9 cellular contexts compared by ENCODE assay signal in the genomic region with DNA sequence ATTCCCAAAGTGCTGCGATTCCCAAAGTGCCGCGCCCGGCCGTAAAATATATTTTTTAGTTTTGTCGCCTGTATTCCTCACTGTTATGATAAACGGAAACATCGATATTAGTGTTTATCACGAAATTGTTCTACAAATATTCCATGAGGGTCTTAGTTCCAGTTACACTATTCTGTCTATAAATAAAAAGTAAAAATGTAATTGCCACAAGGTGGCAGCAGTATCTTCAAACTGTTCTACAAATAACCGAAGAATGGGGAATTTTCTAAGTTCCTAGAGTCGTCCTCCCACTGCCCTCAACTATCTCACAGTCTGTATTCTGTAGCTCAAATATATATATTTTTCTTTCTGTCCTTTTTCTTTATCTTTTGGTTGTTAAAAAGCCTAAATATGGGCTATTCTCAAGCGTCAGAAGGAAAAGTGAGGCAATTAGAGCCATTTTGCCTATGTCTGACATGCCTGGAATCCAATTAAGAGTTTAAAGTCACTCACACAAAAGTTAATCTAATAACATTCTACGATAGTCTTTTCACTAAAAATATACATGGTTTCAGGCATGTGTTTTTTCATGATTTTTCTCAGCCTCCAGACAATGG. TPM values are rescaled to one million over a fixed set of nuclear protein-coding genes. Genes with fewer than 3 reads are reported as not detected.
DNase-seq lines count a peak whose midpoint lies in the region; ATAC-seq and TF ChIP-seq lines count a peak whose summit lies in the region.
"Had no signal": no experiment of that assay in that cellular context is flagged by ENCODE, and none has a peak within 500 bp of the region (broad histone marks: within the 10 kb centered on the region; RNA-seq: fewer than 3 reads in every experiment).

No MANE protein-coding gene starts in this region.

- no peaks in the 10 kb centered on the region for H3K36me3 ChIP-seq in DOHH2 (ENCODE audit: control insufficient read depth, low read length)
- H3K36me3 ChIP-seq in HEK293 (ENCODE audit: control insufficient read depth in 2 of 2, insufficient read depth in 1 of 2, low read length in 2 of 2) = no peaks in the 10 kb centered on the region
- H3K36me3 ChIP-seq in breast epithelium = no peaks in the 10 kb centered on the region

- intact Hi-C loops in breast epithelium (cut with DNase I; ENCODE audit: low total_unique reads) = no loop called here

- no peaks in the 10 kb centered on the region for H3K36me3 Mint-ChIP-seq in nephron (ENCODE audit: low read depth)
- H3K36me3 Mint-ChIP-seq in activated naive CD4-positive, alpha-beta T cell treated with anti-CD3 and anti-CD28 coated beads, Interleukin-2, amount 10 ng/mL, durations not matched to agents 7 days and 5 days = no peaks in the 10 kb centered on the region

- ATAC-seq in HG03135 (IDR thresholded peaks at IDR 0.05; ENCODE audit: unreplicated experiment) = no peak

- no peak overlapping the region for H3K4me3 ChIP-seq in DOHH2 (ENCODE audit: low read length)
- no peak overlapping the region for H3K4me3 ChIP-seq in HEK293 (ENCODE audit: low read depth, low read length)
- no peak overlapping the region for H3K4me3 ChIP-seq in breast epithelium

- TF ChIP-seq CTCF in DOHH2 (IDR thresholded peaks at IDR 0.05; ENCODE audit: low read depth, low read length, poor library complexity, severe bottlenecking) (peak; percentile 47), HEK293 (tag by site-specific recombination; IDR thresholded peaks at IDR 0.05) (no peak), breast epithelium (IDR thresholded peaks at IDR 0.05) (peak in 2 of 3 donors; percentile 38 to 39), nephron (IDR thresholded peaks at IDR 0.05; ENCODE audit: unreplicated experiment in 3 of 3) (peak; percentile 38 to 59 (median 50))

- H3K27ac ChIP-seq in DOHH2 (ENCODE audit: low read depth, low read length) (no peak overlapping the region), HEK293 (ENCODE audit: extremely low read depth, low read depth, low read length) (no peak overlapping the region), breast epithelium (no peak overlapping the region)

- H3K27me3 ChIP-seq in DOHH2 (ENCODE audit: control insufficient read depth, low read length) = peaks cover 2% of the 10 kb centered on the region; the same call in 1 of the 2 replicates
- H3K27me3 ChIP-seq in breast epithelium = no peaks in the 10 kb centered on the region

- CTCF ChIA-PET in HEK293 (lab: Yijun Ruan, JAX) = interaction anchor here (0.6 to 3.1 kb wide), 16 partner anchors 12 to 1024 kb away, joined by 3 to 50 read pairs (median 4); partner anchors contain the start of gene FAM162B
- CTCF ChIA-PET in activated naive CD4-positive, alpha-beta T cell treated with anti-CD3 and anti-CD28 coated beads, Interleukin-2, amount 10 ng/mL, durations not matched to agents 7 days and 5 days (lab: Charles Lee) = interaction anchor here (1.5 kb wide), 1 partner anchor 188 kb away, joined by 4 read pairs; no protein-coding TSS in a partner anchor

- DNase-seq in NCI-H2227 (lab: John Stamatoyannopoulos, UW; ENCODE audit: unreplicated experiment) (peak; percentile 36), breast epithelium (ENCODE audit: low spot score in 2 of 2) (no peak), epidermal melanocyte (ENCODE audit: insufficient read length, low spot score) (no peak)
- DNase-seq in activated naive CD4-positive, alpha-beta T cell treated with anti-CD3 and anti-CD28 coated beads, Interleukin-2, amount 10 ng/mL, durations not matched to agents 7 days and 5 days = no peak

- no peaks in the 10 kb centered on the region for H3K27me3 Mint-ChIP-seq in nephron (ENCODE audit: low read depth)
- H3K27me3 Mint-ChIP-seq in activated naive CD4-positive, alpha-beta T cell treated with anti-CD3 and anti-CD28 coated beads, Interleukin-2, amount 10 ng/mL, durations not matched to agents 7 days and 5 days = no peaks in the 10 kb centered on the region

- no peak overlapping the region for H3K27ac Mint-ChIP-seq in nephron
- H3K27ac Mint-ChIP-seq in activated naive CD4-positive, alpha-beta T cell treated with anti-CD3 and anti-CD28 coated beads, Interleukin-2, amount 10 ng/mL, durations not matched to agents 7 days and 5 days = no peak overlapping the region

- H3K4me1 ChIP-seq in DOHH2 (ENCODE audit: control insufficient read depth, low read length) (no peaks in the 10 kb centered on the region), HEK293 (ENCODE audit: control insufficient read depth, insufficient read depth, low read length) (no peaks in the 10 kb centered on the region), breast epithelium (no peaks in the 10 kb centered on the region)

- no peak overlapping the region for H3K4me2 ChIP-seq in DOHH2 (ENCODE audit: low read length)

- H3K4me3 Mint-ChIP-seq in nephron = no peak overlapping the region
- H3K4me3 Mint-ChIP-seq in activated naive CD4-positive, alpha-beta T cell treated with anti-CD3 and anti-CD28 coated beads, Interleukin-2, amount 10 ng/mL, durations not matched to agents 7 days and 5 days = no peak overlapping the region

- H3K79me2 ChIP-seq in DOHH2 (ENCODE audit: control insufficient read depth, low read length) = no peaks in the 10 kb centered on the region

- H3K9me3 Mint-ChIP-seq in nephron = peaks cover 2% of the 10 kb centered on the region
- no peaks in the 10 kb centered on the region for H3K9me3 Mint-ChIP-seq in activated naive CD4-positive, alpha-beta T cell treated with anti-CD3 and anti-CD28 coated beads, Interleukin-2, amount 10 ng/mL, durations not matched to agents 7 days and 5 days

- H3K9me3 ChIP-seq in DOHH2 (ENCODE audit: control insufficient read depth, insufficient read depth, low read length) (no peaks in the 10 kb centered on the region), HEK293 (ENCODE audit: control insufficient read depth, insufficient read depth, low read depth, low read length) (no peaks in the 10 kb centered on the region), breast epithelium (no peaks in the 10 kb centered on the region)

- H3K9me2 ChIP-seq in DOHH2 (replicated peaks; ENCODE audit: control insufficient read depth, low read length) = no peaks in the 10 kb centered on the region

- no peaks in the 10 kb centered on the region for H4K20me1 ChIP-seq in DOHH2 (ENCODE audit: control insufficient read depth, insufficient read depth, low read depth, low read length)

- H3K4me1 Mint-ChIP-seq in nephron = no peaks in the 10 kb centered on the region
- no peaks in the 10 kb centered on the region for H3K4me1 Mint-ChIP-seq in activated naive CD4-positive, alpha-beta T cell treated with anti-CD3 and anti-CD28 coated beads, Interleukin-2, amount 10 ng/mL, durations not matched to agents 7 days and 5 days

- no peak for TF ChIP-seq POLR2A in breast epithelium (IDR thresholded peaks at IDR 0.05)

- no peaks in the 10 kb centered on the region; the same call in 1 of the 2 replicates for H3F3A ChIP-seq in DOHH2 (ENCODE audit: control insufficient read depth, insufficient read depth)

- POLR2A ChIA-PET in HEK293 (lab: Yijun Ruan, JAX) = no interaction called here

TF ChIP-seq in HEK293, 187 proteins besides CTCF, POLR2A, EP300 and RAD21:
- TF ChIP-seq ZNF335 (tag by site-specific recombination; conservative IDR thresholded peaks at IDR 0.05) (peak; percentile 54; the same call in 1 of the 2 replicates), ZNF654 (tag by site-specific recombination; IDR thresholded peaks at IDR 0.05; ENCODE audit: low read depth) (peak; percentile 42), MZF1 (tag by site-specific recombination; IDR thresholded peaks at IDR 0.05; ENCODE audit: borderline replicate concordance) (peak; percentile 27; the same call in 1 of the 2 replicates), ZNF623 (tag by site-specific recombination; IDR thresholded peaks at IDR 0.05) (no peak)

RNA-seq across cellular contexts. Expression of gene FAM162B, which starts 14.1 kb away (rescaled TPM):
- 10 to 100 TPM in 1 of 3 donors, 1 to 10 TPM in 2; 3.7 to 11.8 (median 6.9) TPM for total RNA-seq in breast epithelium
- total RNA-seq: T-helper 2 cell treated with Interferon-gamma antibody and Interleukin-4, amounts not matched to agents 100 ng/mL and 5 ng/mL, for 36 hours had no signal

RNA-seq across cellular contexts. Expression of gene GPRC6A, which starts 49.2 kb away (rescaled TPM):
- total RNA-seq in breast epithelium = not detected
- total RNA-seq: T-helper 2 cell treated with Interferon-gamma antibody and Interleukin-4, amounts not matched to agents 100 ng/mL and 5 ng/mL, for 36 hours had no signal
